Comparison of ENCODE assay signal across 26 cellular contexts in the genomic region with DNA sequence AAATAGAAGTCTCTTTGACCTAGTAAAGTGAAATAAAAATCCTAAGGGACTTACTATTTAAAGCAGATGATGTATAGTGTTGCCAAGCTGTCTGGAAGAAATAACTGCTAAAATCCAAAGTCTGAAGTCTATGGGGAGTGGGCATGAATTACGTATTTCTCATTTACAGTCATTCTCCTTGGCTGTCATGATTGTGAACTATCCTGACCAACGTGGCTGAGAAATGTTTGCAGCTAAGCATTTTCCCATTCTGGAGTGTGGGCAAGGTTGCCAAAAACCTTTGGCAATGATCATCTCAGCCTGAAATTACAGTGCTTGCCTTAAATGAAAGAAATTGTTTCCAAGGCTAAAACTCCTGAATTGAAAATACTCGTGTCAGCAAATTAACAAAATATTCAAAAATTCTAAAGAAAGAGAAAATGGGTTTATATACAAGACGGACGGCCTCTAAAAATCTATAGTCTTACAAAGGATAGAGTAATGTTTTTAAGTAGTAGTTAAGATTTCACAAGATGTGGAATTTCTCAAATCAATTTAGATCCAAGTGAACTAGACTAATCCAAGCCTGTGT.
DNase-seq lines count a peak whose midpoint lies in the region; ATAC-seq and TF ChIP-seq lines count a peak whose summit lies in the region.
"Had no signal": no experiment of that assay in that cellular context is flagged by ENCODE, and none has a peak within 500 bp of the region (broad histone marks: within the 10 kb centered on the region; RNA-seq: fewer than 3 reads in every experiment).

No MANE protein-coding gene starts in this region.

- TF ChIP-seq CTCF in heart right ventricle (IDR thresholded peaks at IDR 0.05) (no peak), omental fat pad (IDR thresholded peaks at IDR 0.05) (no peak), mesothelial cell of epicardium (IDR thresholded peaks at IDR 0.05; ENCODE audit: unreplicated experiment) (no peak), GM10266 (IDR thresholded peaks at IDR 0.05; ENCODE audit: control insufficient read depth, insufficient read depth, low read depth, missing control alignments) (no peak)

- no peaks in the 10 kb centered on the region for H3K4me1 Mint-ChIP-seq in mesothelial cell of epicardium
- H3K4me1 Mint-ChIP-seq: stimulated activated naive CD8-positive, alpha-beta T cell treated with anti-CD3 and anti-CD28 coated beads, Interleukin-15, amount 100 ng/mL, for 72 hours had no signal

- no peaks in the 10 kb centered on the region for H3K27me3 ChIP-seq in heart right ventricle
- H3K27me3 ChIP-seq: BE2C, heart left ventricle, sigmoid colon had no signal

- no peaks in the 10 kb centered on the region for H3K27me3 Mint-ChIP-seq in mesothelial cell of epicardium (ENCODE audit: low read depth)
- H3K27me3 Mint-ChIP-seq: activated CD4-positive, alpha-beta T cell treated with anti-CD3 and anti-CD28 coated beads, Interleukin-2, amount 10 ng/mL, durations not matched to agents 7 days and 5 days; activated CD8-positive, alpha-beta memory T cell treated with anti-CD3 and anti-CD28 coated beads, Interleukin-2, amount 10 ng/mL, durations not matched to agents 7 days and 5 days; natural killer cell treated with Interleukin-12 subunit alpha and Interleukin-12 subunit beta and Interleukin-15 and Interleukin-18, amount 100 ng/mL, for 72 hours; stimulated activated naive CD8-positive, alpha-beta T cell treated with anti-CD3 and anti-CD28 coated beads, Interleukin-15, amount 100 ng/mL, for 72 hours had no signal

- H3K4me3 Mint-ChIP-seq in mesothelial cell of epicardium, result no peak overlapping the region
- H3K4me3 Mint-ChIP-seq: activated CD4-positive, alpha-beta T cell treated with anti-CD3 and anti-CD28 coated beads, Interleukin-2, amount 10 ng/mL, durations not matched to agents 7 days and 5 days; activated CD8-positive, alpha-beta memory T cell treated with anti-CD3 and anti-CD28 coated beads, Interleukin-2, amount 10 ng/mL, durations not matched to agents 7 days and 5 days; activated T-cell treated with anti-CD3 and anti-CD28 coated beads, Interleukin-2, amount 50 U/mL, for 72 hours; natural killer cell treated with Interleukin-12 subunit alpha and Interleukin-12 subunit beta and Interleukin-15 and Interleukin-18, amount 100 ng/mL, for 72 hours; stimulated activated naive CD8-positive, alpha-beta T cell treated with anti-CD3 and anti-CD28 coated beads, Interleukin-15, amount 100 ng/mL, for 72 hours had no signal

- peaks cover 0 to 18% (median 5%) of the 10 kb centered on the region in 11 donors for H3K9me3 ChIP-seq in heart right ventricle
- H3K9me3 ChIP-seq: BE2C had no signal

- peaks cover 0 to 11% (median 7%) of the 10 kb centered on the region in 9 donors for H3K4me1 ChIP-seq in heart right ventricle
- H3K4me1 ChIP-seq: parathyroid adenoma had no signal

- no peak overlapping the region for H3K27ac ChIP-seq in heart right ventricle
- H3K27ac ChIP-seq: heart left ventricle, HL-60, parathyroid adenoma, sigmoid colon, WERI-Rb-1 had no signal

- ATAC-seq in heart right ventricle, result peak in 5 of 8 donors; percentile 31 to 64 (median 41)
- ATAC-seq in omental fat pad (ENCODE audit: low FRiP score), result peak; percentile 48
- no peak for ATAC-seq in GM21390 (IDR thresholded peaks at IDR 0.05; ENCODE audit: unreplicated experiment)
- ATAC-seq: activated CD8-positive, alpha-beta memory T cell treated with anti-CD3 and anti-CD28 coated beads, Interleukin-2, amount 10 ng/mL, durations not matched to agents 7 days and 5 days; activated T-cell treated with anti-CD3 and anti-CD28 coated beads, Interleukin-2, amount 50 U/mL, for 72 hours; natural killer cell treated with Interleukin-12 subunit alpha and Interleukin-12 subunit beta and Interleukin-15 and Interleukin-18, amount 100 ng/mL, for 72 hours; stimulated activated naive CD8-positive, alpha-beta T cell treated with anti-CD3 and anti-CD28 coated beads, Interleukin-15, amount 100 ng/mL, for 72 hours had no signal

- intact Hi-C loops in heart right ventricle (cut with DNase I), result no loop called here
- intact Hi-C loops in cardiac septum (cut with DNase I), result no loop called here

- whole genome bisulfite sequencing in heart right ventricle, 2 donors, result 60 to 64% methylated on average over 5 of the region's 5 CpGs

- DNase-seq in heart right ventricle (peak in 1 of 2 donors; percentile 13), cardiac septum (ENCODE audit: low spot score) (no peak), fibroblast of peridontal ligament (ENCODE audit: extremely low read depth) (peak; percentile 74), omental fat pad (ENCODE audit: low spot score) (no peak), mesothelial cell of epicardium (ENCODE audit: low spot score in 2 of 2, unreplicated experiment in 2 of 2) (no peak), GM10266 (ENCODE audit: extremely low spot score) (no peak), iPS-NIHi7 (ENCODE audit: extremely low spot score) (no peak)
- DNase-seq: activated CD4-positive, alpha-beta T cell treated with anti-CD3 and anti-CD28 coated beads, Interleukin-2, amount 10 ng/mL, durations not matched to agents 7 days and 5 days; activated CD8-positive, alpha-beta memory T cell treated with anti-CD3 and anti-CD28 coated beads, Interleukin-2, amount 10 ng/mL, durations not matched to agents 7 days and 5 days; activated naive CD4-positive, alpha-beta T cell treated with Interleukin-2 at 50 U/mL for 16 hours; activated T-cell treated with anti-CD3 and anti-CD28 coated beads, Interleukin-2, amount 50 U/mL, for 72 hours; amniotic stem cell; BE2C; HCEC 1CT; heart left ventricle; NCI-H1092 treated with DMSO at 0.1 percent for 48 hours; NCI-H1930; NCI-H748 treated with DMSO at 0.1 percent for 48 hours; sigmoid colon; stimulated activated naive CD8-positive, alpha-beta T cell treated with anti-CD3 and anti-CD28 coated beads, Interleukin-15, amount 100 ng/mL, for 72 hours; trophoblast cell; WERI-Rb-1 had no signal

- no peak overlapping the region for H3K27ac Mint-ChIP-seq in mesothelial cell of epicardium
- H3K27ac Mint-ChIP-seq: activated CD4-positive, alpha-beta T cell treated with anti-CD3 and anti-CD28 coated beads, Interleukin-2, amount 10 ng/mL, durations not matched to agents 7 days and 5 days; activated CD8-positive, alpha-beta memory T cell treated with anti-CD3 and anti-CD28 coated beads, Interleukin-2, amount 10 ng/mL, durations not matched to agents 7 days and 5 days; activated T-cell treated with anti-CD3 and anti-CD28 coated beads, Interleukin-2, amount 50 U/mL, for 72 hours; natural killer cell treated with Interleukin-12 subunit alpha and Interleukin-12 subunit beta and Interleukin-15 and Interleukin-18, amount 100 ng/mL, for 72 hours; stimulated activated naive CD8-positive, alpha-beta T cell treated with anti-CD3 and anti-CD28 coated beads, Interleukin-15, amount 100 ng/mL, for 72 hours had no signal

- peaks cover 0 to 94% (median 54%) of the 10 kb centered on the region in 9 donors for H3K36me3 ChIP-seq in heart right ventricle

- peaks cover 11% of the 10 kb centered on the region for H3K9me3 Mint-ChIP-seq in mesothelial cell of epicardium

- no peak overlapping the region for H3K4me3 ChIP-seq in heart right ventricle
- H3K4me3 ChIP-seq: heart left ventricle, sigmoid colon had no signal

- H3K36me3 Mint-ChIP-seq in mesothelial cell of epicardium, result peaks cover 40% of the 10 kb centered on the region
